In genomic region chr20:50066161-50066834, GRCh38 we compare ENCODE assay signal across 24 cellular contexts. TPM values are rescaled to one million over a fixed set of nuclear protein-coding genes. Genes with fewer than 3 reads are reported as not detected.
DNase-seq lines count a peak whose midpoint lies in the region; ATAC-seq, FAIRE-seq and TF ChIP-seq lines count a peak whose summit lies in the region.
"Had no signal": no experiment of that assay in that cellular context is flagged by ENCODE, and none has a peak within 500 bp of the region (broad histone marks: within the 10 kb centered on the region; RNA-seq: fewer than 3 reads in every experiment).

No MANE protein-coding gene starts in this region.

- H4K12ac ChIP-seq in trophoblast cell (ENCODE audit: low read depth, low read length) = no peak overlapping the region

- H3K79me1 ChIP-seq in H1 (ENCODE audit: low read depth, low read length) (no peaks in the 10 kb centered on the region), trophoblast cell (ENCODE audit: low read length) (peaks cover 50% of the 10 kb centered on the region)

- no peak overlapping the region for H3K4me2 ChIP-seq in HepG2 (ENCODE audit: low read depth, low read length)
- no peak overlapping the region for H3K4me2 ChIP-seq in H1 (ENCODE audit: insufficient read depth in 1 of 2, low read depth in 2 of 2, low read length in 2 of 2)
- no peak overlapping the region for H3K4me2 ChIP-seq in trophoblast cell (ENCODE audit: low read length)
- no peak overlapping the region for H3K4me2 ChIP-seq in OCI-LY7 (ENCODE audit: low read length)
- H3K4me2 ChIP-seq: A549; BLaER1 treated with 17β-estradiol and CSF1 and Interleukin-3, amounts not matched to agents 10 nM and 100 nM had no signal

- in situ Hi-C loops in HepG2 (cut with HindIII; ENCODE audit: extremely low pct_ligation_motif_present, low pct_unique_long_range_greater_than_20kb) = no loop called here

- 0 out of 2 replicates have a peak overlapping the region, but pooled peaks have one; percentile 1 for H2BK15ac ChIP-seq in H1 (ENCODE audit: low read length)

- no peak for TF ChIP-seq POLR2A in HepG2 (IDR thresholded peaks at IDR 0.05; ENCODE audit: insufficient read depth in 1 of 2, low read depth in 2 of 2, low read length in 2 of 2)
- no peak for TF ChIP-seq POLR2A in right lobe of liver (IDR thresholded peaks at IDR 0.05)
- no peak for TF ChIP-seq POLR2A in H1 (IDR thresholded peaks at IDR 0.05; ENCODE audit: control extremely low read depth in 1 of 2, low read depth in 2 of 2, low read length in 2 of 2)

- H3K9me2 ChIP-seq in OCI-LY7 (ENCODE audit: insufficient read depth, low read length) = no peaks in the 10 kb centered on the region

- ATAC-seq in HepG2 (no peak), right lobe of liver (no peak), GM19397 (IDR thresholded peaks at IDR 0.05; ENCODE audit: unreplicated experiment) (no peak)
- ATAC-seq: A549, GM12878 had no signal

- H3K4ac ChIP-seq in H1 (replicated peaks; ENCODE audit: insufficient read length, low read depth, low read length) = no peak overlapping the region
- peak overlapping the region; percentile 44 for H3K4ac ChIP-seq in trophoblast cell (ENCODE audit: low read depth, low read length)

- H3K56ac ChIP-seq in H1 (replicated peaks; ENCODE audit: insufficient read length, low read depth, low read length) = no peak overlapping the region

- no peaks in the 10 kb centered on the region for H3K79me2 ChIP-seq in HepG2 (ENCODE audit: insufficient read depth, low read length)
- H3K79me2 ChIP-seq in H1 (ENCODE audit: control insufficient read depth in 1 of 2, insufficient read depth in 2 of 2, low read length in 2 of 2) = no peaks in the 10 kb centered on the region
- H3K79me2 ChIP-seq in trophoblast cell (ENCODE audit: control insufficient read depth, insufficient read depth, low read length, poor library complexity) = peaks cover 2% of the 10 kb centered on the region
- H3K79me2 ChIP-seq in OCI-LY7 (ENCODE audit: insufficient read depth, low read depth, low read length) = no peaks in the 10 kb centered on the region

- no peak overlapping the region for H2BK5ac ChIP-seq in H1 (ENCODE audit: low read depth, low read length)
- H2BK5ac ChIP-seq in trophoblast cell (ENCODE audit: low read depth, low read length, poor library complexity) = peak overlapping the region; percentile 54

- H4K5ac ChIP-seq in H1 (ENCODE audit: insufficient read length, low read depth, low read length) = no peak overlapping the region

- CTCF ChIA-PET in HepG2 (lab: Yijun Ruan, JAX; ENCODE audit: low intra/inter-chr PET ratio, low total read pairs) (interaction anchor here (0.6 kb wide), 1 partner anchor 83 kb away, joined by 3 read pairs; the partner anchor contains the start of gene SNAI1), H1 (lab: Charles Lee; ENCODE audit: partially characterized antibody) (interaction anchor here (1.1 to 21.4 kb wide), 6 partner anchors 9 to 86 kb away, joined by 3 to 514 read pairs (median 4); partner anchors contain the start of gene SNAI1), OCI-LY7 (lab: Charles Lee; ENCODE audit: unreplicated experiment) (interaction anchor here (0.6 kb wide), 1 partner anchor 25 kb away, joined by 4 read pairs; no protein-coding TSS in a partner anchor)

- peaks cover 52% of the 10 kb centered on the region for H3K4me1 ChIP-seq in HepG2 (ENCODE audit: insufficient read depth, low read length)
- no peaks in the 10 kb centered on the region for H3K4me1 ChIP-seq in right lobe of liver
- H3K4me1 ChIP-seq in NT2/D1 (ENCODE audit: insufficient read depth, insufficient read length) = peaks cover 12% of the 10 kb centered on the region
- H3K4me1 ChIP-seq in H1 (replicated peaks in 1 of 4; ENCODE audit: control insufficient read depth in 3 of 4, insufficient read depth in 4 of 4, low read length in 3 of 4) = no peaks in the 10 kb centered on the region; a peak in 2 of 7 replicates
- peaks cover 30 to 34% of the 10 kb centered on the region in 2 experiments for H3K4me1 ChIP-seq in trophoblast cell (ENCODE audit: control insufficient read depth in 1 of 2, insufficient read depth in 2 of 2, low read length in 2 of 2)
- peaks cover under 1% of the 10 kb centered on the region for H3K4me1 ChIP-seq in OCI-LY7 (ENCODE audit: insufficient read depth, low read length, poor library complexity, severe bottlenecking)

- H4K8ac ChIP-seq in H1 (ENCODE audit: extremely low read depth, insufficient read depth, low read length) = no peak overlapping the region
- H4K8ac ChIP-seq in trophoblast cell (ENCODE audit: low read depth, low read length) = peak overlapping the region; percentile 69

- peak overlapping the region; percentile 5 for H4K91ac ChIP-seq in H1 (replicated peaks; ENCODE audit: insufficient read length, low read length)
- H4K91ac ChIP-seq in trophoblast cell (ENCODE audit: low read depth, low read length) = peak overlapping the region; percentile 79

- H3K36me3 ChIP-seq in HepG2 (replicated peaks in 1 of 2; ENCODE audit: control insufficient read depth in 1 of 2, insufficient read depth in 2 of 2, low read length in 2 of 2) = no peaks in the 10 kb centered on the region
- no peaks in the 10 kb centered on the region for H3K36me3 ChIP-seq in right lobe of liver
- H3K36me3 ChIP-seq in NT2/D1 (ENCODE audit: insufficient read depth, insufficient read length, low read length) = no peaks in the 10 kb centered on the region
- no peaks in the 10 kb centered on the region for H3K36me3 ChIP-seq in H1 (ENCODE audit: control insufficient read depth in 2 of 4, insufficient read depth in 4 of 4, low read length in 3 of 4)
- no peaks in the 10 kb centered on the region for H3K36me3 ChIP-seq in trophoblast cell (ENCODE audit: control insufficient read depth in 1 of 2, insufficient read depth in 2 of 2, low read length in 2 of 2)
- H3K36me3 ChIP-seq in OCI-LY7 (ENCODE audit: insufficient read depth, low read length) = no peaks in the 10 kb centered on the region
- H3K36me3 ChIP-seq: BE2C; BLaER1 treated with 17β-estradiol and CSF1 and Interleukin-3, amounts not matched to agents 10 nM and 100 nM had no signal

- H3K27me3 ChIP-seq in HepG2 (ENCODE audit: control insufficient read depth in 1 of 2, insufficient read depth in 2 of 2, low read length in 2 of 2) (peaks cover 2 to 28% of the 10 kb centered on the region in 2 experiments; a peak in 2 of 5 replicates), right lobe of liver (no peaks in the 10 kb centered on the region), NT2/D1 (ENCODE audit: insufficient read depth, insufficient read length) (no peaks in the 10 kb centered on the region), H1 (replicated peaks in 1 of 4; ENCODE audit: control insufficient read depth in 3 of 4, extremely low read depth in 1 of 4, insufficient read depth in 3 of 4, low read length in 3 of 4) (no peaks in the 10 kb centered on the region), trophoblast cell (ENCODE audit: insufficient read depth, low read length) (no peaks in the 10 kb centered on the region)
- H3K27me3 ChIP-seq: BE2C; BLaER1 treated with 17β-estradiol and CSF1 and Interleukin-3, amounts not matched to agents 10 nM and 100 nM had no signal

- no peak overlapping the region for H3K14ac ChIP-seq in H1 (ENCODE audit: insufficient read length)
- peak overlapping the region; percentile 59 for H3K14ac ChIP-seq in trophoblast cell (ENCODE audit: low read length)

- no peak overlapping the region for H3K9ac ChIP-seq in HepG2 (ENCODE audit: insufficient read depth, low read depth, low read length)
- H3K9ac ChIP-seq in NT2/D1 (ENCODE audit: insufficient read length, low read depth) = peak overlapping the region; percentile 12
- H3K9ac ChIP-seq in H1 (replicated peaks in 1 of 4; ENCODE audit: extremely low read depth in 1 of 4, low read depth in 3 of 4, low read length in 3 of 4) = no peak overlapping the region
- no peak overlapping the region for H3K9ac ChIP-seq in trophoblast cell (ENCODE audit: low read length)
- H3K9ac ChIP-seq: BLaER1 treated with 17β-estradiol and CSF1 and Interleukin-3, amounts not matched to agents 10 nM and 100 nM had no signal

- H3K23me2 ChIP-seq in H1 (ENCODE audit: low read depth, low read length) = no peaks in the 10 kb centered on the region

- H3K23ac ChIP-seq in H1 (ENCODE audit: insufficient read length) (no peak overlapping the region), trophoblast cell (ENCODE audit: low read length) (no peak overlapping the region)

- no peak for TF ChIP-seq RAD21 in HepG2 (CRISPR knock-in tag; IDR thresholded peaks at IDR 0.05)
- no peak for TF ChIP-seq RAD21 in H1 (IDR thresholded peaks at IDR 0.05 in 1 of 2, conservative IDR thresholded peaks at IDR 0.05 in 1 of 2; ENCODE audit: low read depth in 2 of 2, low read length in 2 of 2)

- no peak for FAIRE-seq in HepG2 (lab: Jason Lieb, UNC)
- no peak for FAIRE-seq in H1 (lab: Jason Lieb, UNC)
- FAIRE-seq: A549, D721Med, GM12878 had no signal

- no peak overlapping the region; the same call in 1 of the 2 replicates for H2AK5ac ChIP-seq in H1 (ENCODE audit: low read depth, low read length)
- peak overlapping the region; percentile 70 for H2AK5ac ChIP-seq in trophoblast cell (ENCODE audit: low read length)

- POLR2A ChIA-PET in HepG2 (lab: Yijun Ruan, JAX) (interaction anchor here (1.4 kb wide), 1 partner anchor 85 kb away, joined by 6 read pairs; no protein-coding TSS in a partner anchor), H1 (lab: Charles Lee; ENCODE audit: partially characterized antibody) (interaction anchor here (1.8 to 19.2 kb wide), 2 partner anchors 83 to 129 kb away, joined by 5 to 287 read pairs; partner anchors contain the start of gene SNAI1), OCI-LY7 (lab: Charles Lee) (interaction anchor here (0.8 kb wide), 1 partner anchor 38 kb away, joined by 6 read pairs; no protein-coding TSS in a partner anchor)

- no peak overlapping the region for H2BK20ac ChIP-seq in H1 (ENCODE audit: low read length)

- no peaks in the 10 kb centered on the region for H3K9me3 ChIP-seq in HepG2 (ENCODE audit: low read length)
- no peaks in the 10 kb centered on the region for H3K9me3 ChIP-seq in right lobe of liver
- H3K9me3 ChIP-seq in NT2/D1 (ENCODE audit: insufficient read depth, low read length) = no peaks in the 10 kb centered on the region
- H3K9me3 ChIP-seq in H1 (ENCODE audit: insufficient read depth in 2 of 2, low read depth in 1 of 2, low read length in 1 of 2) = no peaks in the 10 kb centered on the region
- H3K9me3 ChIP-seq in trophoblast cell (ENCODE audit: insufficient read depth, low read depth, low read length) = no peaks in the 10 kb centered on the region
- H3K9me3 ChIP-seq in OCI-LY7 (ENCODE audit: low read length) = no peaks in the 10 kb centered on the region
- H3K9me3 ChIP-seq: A549; BE2C; BLaER1 treated with 17β-estradiol and CSF1 and Interleukin-3, amounts not matched to agents 10 nM and 100 nM had no signal

- H3K27ac ChIP-seq in HepG2 (ENCODE audit: extremely low read length, insufficient read depth, low read length) (no peak overlapping the region), right lobe of liver (no peak overlapping the region), H1 (ENCODE audit: low read depth, low read length) (no peak overlapping the region), trophoblast cell (ENCODE audit: low read depth, low read length) (no peak overlapping the region), OCI-LY7 (ENCODE audit: low read depth, low read length, poor library complexity, severe bottlenecking) (no peak overlapping the region)

- H2BK12ac ChIP-seq in H1 (ENCODE audit: low read depth, low read length) (0 out of 2 replicates have a peak overlapping the region, but pooled peaks have one; percentile 29), trophoblast cell (ENCODE audit: low read length) (peak overlapping the region; percentile 93)

- H3K18ac ChIP-seq in H1 (ENCODE audit: extremely low read depth, low read length) = no peak overlapping the region
- H3K18ac ChIP-seq in trophoblast cell (ENCODE audit: low read length) = peak overlapping the region; percentile 16

- H3K4me3 ChIP-seq in HepG2 (replicated peaks in 1 of 3; ENCODE audit: insufficient read depth in 1 of 3, low read depth in 2 of 3, low read length in 3 of 3) (no peak overlapping the region), right lobe of liver (no peak overlapping the region), NT2/D1 (ENCODE audit: insufficient read length, low read depth) (no peak overlapping the region), H1 (ENCODE audit: extremely low read depth in 1 of 4, insufficient read depth in 2 of 4, low read depth in 3 of 4, low read length in 4 of 4) (no peak overlapping the region), trophoblast cell (ENCODE audit: low read depth, low read length) (no peak overlapping the region), OCI-LY7 (ENCODE audit: low read depth, low read length, poor library complexity, severe bottlenecking) (no peak overlapping the region)
- H3K4me3 ChIP-seq: A549; BLaER1 treated with 17β-estradiol and CSF1 and Interleukin-3, amounts not matched to agents 10 nM and 100 nM; GM12878 had no signal

- TF ChIP-seq EP300 in HepG2 (IDR thresholded peaks at IDR 0.05; ENCODE audit: low read depth in 2 of 2, low read length in 2 of 2) (no peak), HepG2 (CRISPR knock-in tag; IDR thresholded peaks at IDR 0.05; ENCODE audit: borderline replicate concordance) (no peak), H1 (IDR thresholded peaks at IDR 0.05; ENCODE audit: borderline replicate concordance in 1 of 2, low read depth in 2 of 2, low read length in 2 of 2) (no peak)

- no TSS peak for BruUV-seq in HepG2 (replicated peaks; lab: Mats Ljungman, UMichigan)
- no TSS peak for BruUV-seq in OCI-LY7 (replicated peaks; lab: Mats Ljungman, UMichigan)

- H2AFZ ChIP-seq in HepG2 (ENCODE audit: low read length) (no peak overlapping the region), H1 (ENCODE audit: low read length) (no peak overlapping the region), trophoblast cell (ENCODE audit: insufficient read depth, low read length, poor library complexity) (no peak overlapping the region), OCI-LY7 (ENCODE audit: low read length) (no peak overlapping the region)

- 53% methylated on average over 10 of the region's 10 CpGs for WGBS in HepG2 (ENCODE audit: low lambda C conversion rate)
- WGBS in right lobe of liver (ENCODE audit: insufficient coverage, low coverage, low lambda C conversion rate, missing lambda C conversion rate) = 98% methylated on average over 5 of the region's 10 CpGs
- 96% methylated on average over 10 of the region's 10 CpGs; no CpG with 5 or more reads in 1 of the 2 experiments for WGBS in H1 (ENCODE audit: extremely low coverage in 1 of 2, insufficient coverage in 1 of 2, insufficient read length in 1 of 2, insufficient replicate concordance in 2 of 2, low coverage in 1 of 2, low lambda C conversion rate in 2 of 2, missing lambda C conversion rate in 1 of 2), 2 experiments
- whole genome bisulfite sequencing in trophoblast cell (ENCODE audit: extremely low coverage, insufficient coverage, insufficient read length) = no CpG with 5 or more reads among the region's 10 CpGs

- intact Hi-C loops in HepG2 (cut with micrococcal nuclease; ENCODE audit: unreplicated experiment) = no loop called here
- intact Hi-C loops in right lobe of liver (cut with DNase I) = loop anchor here in 1 of 2 donors (5.0 kb wide), 1 partner anchor 84 kb away; the partner anchor contains the start of gene SNAI1
- intact Hi-C loops in OCI-LY7 (cut with micrococcal nuclease; ENCODE audit: unreplicated experiment) = no loop called here

- TF ChIP-seq CTCF in HepG2 (CRISPR knock-in tag; IDR thresholded peaks at IDR 0.05) = no peak
- TF ChIP-seq CTCF in right lobe of liver (IDR thresholded peaks at IDR 0.05) = no peak
- no peak for TF ChIP-seq CTCF in H1 (IDR thresholded peaks at IDR 0.05; ENCODE audit: control extremely low read depth in 1 of 3, insufficient read depth in 1 of 3, low read depth in 1 of 3, low read length in 3 of 3)
- no peak for TF ChIP-seq CTCF in OCI-LY7 (conservative IDR thresholded peaks at IDR 0.05; ENCODE audit: low read length)

- H2BK120ac ChIP-seq in H1 (replicated peaks; ENCODE audit: low read depth, low read length) (no peak overlapping the region), trophoblast cell (ENCODE audit: insufficient read depth, low read length, poor library complexity) (peak overlapping the region; percentile 60)

- H4K20me1 ChIP-seq in HepG2 (ENCODE audit: insufficient read depth, low read length) (no peaks in the 10 kb centered on the region), H1 (replicated peaks in 1 of 2; ENCODE audit: control insufficient read depth in 1 of 2, insufficient read depth in 2 of 2, low read length in 2 of 2) (no peaks in the 10 kb centered on the region), OCI-LY7 (ENCODE audit: insufficient read depth, low read length) (no peaks in the 10 kb centered on the region)
- H4K20me1 ChIP-seq: BLaER1 treated with 17β-estradiol and CSF1 and Interleukin-3, amounts not matched to agents 10 nM and 100 nM had no signal

- no peak for DNase-seq in HepG2 (ENCODE audit: low spot score)
- no peak for DNase-seq in right lobe of liver
- no peak for DNase-seq in NT2/D1 (ENCODE audit: low read depth, low spot score)
- DNase-seq in H1 (ENCODE audit: low read depth in 1 of 2, low spot score in 2 of 2) = no peak
- peak in 1 of 2 donors; percentile 19 for DNase-seq in trophoblast cell
- DNase-seq in foreskin melanocyte = no peak
- no peak for DNase-seq in OCI-LY7 (ENCODE audit: low spot score)
- DNase-seq: 8988T; ACHN; AML-193; BE2C; CD4-positive, alpha-beta T cell; CD8-positive, alpha-beta memory T cell; DMS 273 treated with DMSO at 0.1 percent for 48 hours; DMS79; EL; GDM1; GOT3; HCEC 1CT had no signal

RNA-seq across cellular contexts. Expression of gene UBE2V1, which starts 46.7 kb away (rescaled TPM):
- total RNA-seq in HepG2 (2016; rRNA removed; fragmentation: Illumina TruSeq; extraction: Trizol) = 81.3 and 85.1 TPM in 2 replicates
- 39.8 and 41.0 TPM in 2 replicates for total RNA-seq in HepG2 (2016; cell fraction: cytosol; rRNA removed; fragmentation: Illumina TruSeq; extraction: Trizol; ENCODE audit: low read depth)
- 75.7 and 82.4 TPM in 2 replicates for total RNA-seq in HepG2 (2016; cell fraction: insoluble cytoplasmic fraction; rRNA removed; fragmentation: Illumina TruSeq; extraction: Trizol)
- 77.9 and 85.1 TPM in 2 replicates for total RNA-seq in HepG2 (2016; cell fraction: membrane; rRNA removed; fragmentation: Illumina TruSeq; extraction: Trizol)
- total RNA-seq in HepG2 (2016; cell fraction: nucleus; rRNA removed; fragmentation: Illumina TruSeq; extraction: Trizol) = 90.9 and 96.1 TPM in 2 replicates
- 102 and 132 TPM in 2 replicates for polyA plus RNA-seq in HepG2 (2011; rRNA removed)
- 86.6 and 115 TPM in 2 replicates for polyA plus RNA-seq in HepG2 (2011; cell fraction: cytosol; rRNA removed)
- polyA plus RNA-seq in HepG2 (2011; cell fraction: nucleus; rRNA removed) = 112 and 127 TPM in 2 replicates
- 131 and 175 TPM in 2 replicates for polyA plus RNA-seq in HepG2 (2012)
- polyA plus RNA-seq in HepG2 (2016; cell fraction: cytosol; fragmentation: Illumina TruSeq; extraction: Trizol; ENCODE audit: low read depth) = 88.5 and 88.7 TPM in 2 replicates
- 203 and 260 TPM in 2 replicates for polyA plus RNA-seq in HepG2 (2016; cell fraction: insoluble cytoplasmic fraction; fragmentation: Illumina TruSeq; extraction: Trizol; ENCODE audit: low read depth)
- 179 and 185 TPM in 2 replicates for polyA plus RNA-seq in HepG2 (2016; cell fraction: membrane; fragmentation: Illumina TruSeq; extraction: Trizol; ENCODE audit: low read depth)
- 152 and 171 TPM in 2 replicates for polyA plus RNA-seq in HepG2 (2016; cell fraction: nucleus; fragmentation: Illumina TruSeq; extraction: Trizol; ENCODE audit: insufficient read depth, low read depth)
- 54.3 and 62.1 TPM in 2 replicates for polyA minus RNA-seq in HepG2 (2011; rRNA and poly(A)+ RNA removed; ENCODE audit: low replicate concordance)
- polyA minus RNA-seq in HepG2 (2011; cell fraction: cytosol; rRNA and poly(A)+ RNA removed) = 50.5 and 51.3 TPM in 2 replicates
- polyA minus RNA-seq in HepG2 (2011; cell fraction: nucleus; rRNA and poly(A)+ RNA removed) = 273 and 299 TPM in 2 replicates
- 10 to 100 TPM; 38.2 to 49.4 (median 44.3) TPM for total RNA-seq in right lobe of liver
- total RNA-seq in H1 (2021; fragmentation: NEBNext Ultra II Directional; extraction: Animal tissue kit (Norgen Biotek cat#: 25700)) = 184 and 185 TPM in 2 replicates
- 131 and 141 TPM in 2 replicates for polyA plus RNA-seq in H1 (2011; rRNA removed)
- polyA plus RNA-seq in H1 (2011; cell fraction: cytosol; rRNA removed) = 114 TPM
- polyA plus RNA-seq in H1 (2011; cell fraction: nucleus; rRNA removed) = 64.5 TPM
- 130 to 225 TPM (median 146 TPM) in 4 replicates for polyA plus RNA-seq in H1 (2012, experiment 1 of 2)
- polyA plus RNA-seq in H1 (2012, experiment 2 of 2) = 129 TPM
- polyA plus RNA-seq in H1 (2013, experiment 1 of 2) = 239 TPM
- polyA plus RNA-seq in H1 (2013, experiment 2 of 2) = 238 TPM
- 96.4 and 107 TPM in 2 replicates for polyA minus RNA-seq in H1 (2011; rRNA and poly(A)+ RNA removed)
- 47.3 TPM for polyA minus RNA-seq in H1 (2011; cell fraction: cytosol; rRNA and poly(A)+ RNA removed)
- 89.1 TPM for polyA minus RNA-seq in H1 (2011; cell fraction: nucleus; rRNA and poly(A)+ RNA removed)
- polyA plus RNA-seq in trophoblast cell (2013) = 238 and 250 TPM in 2 replicates
- total RNA-seq in OCI-LY7 (2014; rRNA removed; shearing (Covaris generic)) = 57.3 and 63.2 TPM in 2 replicates
- 143 and 161 TPM in 2 replicates for total RNA-seq in OCI-LY7 (2022)

Comparison
In these comparisons a context has a peak if more than half of its experiments do, and no peak if none do; other contexts are left out.
1. Of the 41 proteins assayed by ChIP-seq in both HepG2 and H1: peak only in HepG2: PHF8; only in H1: none; in both: none; in neither: 40.